9 cellular contexts compared by ENCODE assay signal in genomic region chr12:26748741-26749431, GRCh38.
DNase-seq lines count a peak whose midpoint lies in the region; ATAC-seq, FAIRE-seq and TF ChIP-seq lines count a peak whose summit lies in the region.
"Had no signal": no experiment of that assay in that cellular context is flagged by ENCODE, and none has a peak within 500 bp of the region (broad histone marks: within the 10 kb centered on the region; RNA-seq: fewer than 3 reads in every experiment).

No MANE protein-coding gene starts in this region.

- POLR2A ChIA-PET in PC-3 (lab: Charles Lee; ENCODE audit: unreplicated experiment): no interaction called here

- BruUV-seq in PC-3 (replicated peaks; lab: Mats Ljungman, UMichigan): no TSS peak

- dilution Hi-C loops in keratinocyte (cut with MboI; ENCODE audit: extremely low pct_ligation_motif_present, low sequenced_read_pairs): no loop called here

- no peaks in the 10 kb centered on the region for H3K36me3 ChIP-seq in PC-3 (ENCODE audit: low read depth, low read length)
- no peaks in the 10 kb centered on the region for H3K36me3 ChIP-seq in keratinocyte (ENCODE audit: control insufficient read depth in 2 of 2, extremely low read depth in 1 of 2, insufficient read depth in 2 of 2, low read length in 2 of 2)
- no peaks in the 10 kb centered on the region for H3K36me3 ChIP-seq in psoas muscle (ENCODE audit: insufficient read depth in 1 of 2, low read depth in 1 of 2)
- H3K36me3 ChIP-seq: cardiac muscle cell had no signal

- intact Hi-C loops in PC-3 (cut with micrococcal nuclease): loop anchor here (5.0 kb wide), 1 partner anchor 73 kb away; no protein-coding TSS in a partner anchor
- intact Hi-C loops in psoas muscle (cut with DNase I): no loop called here
- intact Hi-C loops in lower leg skin (cut with DNase I; ENCODE audit: low total_unique reads): no loop called here

- TF ChIP-seq CTCF in GM12865 (IDR thresholded peaks at IDR 0.05; ENCODE audit: insufficient read depth, low read depth, low read length, missing control alignments): no peak
- TF ChIP-seq CTCF in PC-3 (conservative IDR thresholded peaks at IDR 0.05; ENCODE audit: low read depth, low read length): no peak
- TF ChIP-seq CTCF in keratinocyte (optimal IDR thresholded peaks at IDR 0.05 in 1 of 3, IDR thresholded peaks at IDR 0.05 in 1 of 3, conservative IDR thresholded peaks at IDR 0.05 in 1 of 3; ENCODE audit: extremely low read depth in 1 of 3, insufficient read depth in 2 of 3, low read length in 3 of 3): no peak
- no peak for TF ChIP-seq CTCF in GM13976 (IDR thresholded peaks at IDR 0.05; ENCODE audit: borderline replicate concordance, control extremely low read depth, extremely low read depth, insufficient read depth, missing control alignments)
- no peak for TF ChIP-seq CTCF in psoas muscle (IDR thresholded peaks at IDR 0.05)
- TF ChIP-seq CTCF in lower leg skin (IDR thresholded peaks at IDR 0.05): no peak

- CTCF ChIA-PET in PC-3 (lab: Charles Lee): interaction anchor here (0.8 kb wide), 1 partner anchor 18 kb away, joined by 3 read pairs; no protein-coding TSS in a partner anchor

- H3K79me2 ChIP-seq in PC-3 (ENCODE audit: low read length) (no peaks in the 10 kb centered on the region), keratinocyte (ENCODE audit: control insufficient read depth, insufficient read depth, low read length) (peaks cover 4% of the 10 kb centered on the region)

- peak; percentile 72 for DNase-seq in GM12865 (ENCODE audit: low read depth)
- peak; percentile 43 for DNase-seq in HCEC 1CT
- peak; percentile 58 for DNase-seq in PC-3
- DNase-seq in keratinocyte (ENCODE audit: low read depth, low spot score): peak; percentile 23
- DNase-seq in GM13976 (ENCODE audit: low spot score): no peak
- DNase-seq in NCI-H510A (lab: John Stamatoyannopoulos, UW): no peak
- no peak for DNase-seq in psoas muscle
- DNase-seq in lower leg skin (ENCODE audit: low spot score in 2 of 2): no peak

- in situ Hi-C loops in GM13976 (cut with MboI; ENCODE audit: low sequenced_read_pairs, unreplicated experiment): no loop called here

- ATAC-seq in PC-3: peak; percentile 83
- ATAC-seq in psoas muscle: no peak

- H2AFZ ChIP-seq in PC-3 (ENCODE audit: low read length) (no peak overlapping the region), keratinocyte (ENCODE audit: control insufficient read depth, low read length) (no peak overlapping the region)

- H3K27me3 ChIP-seq in PC-3 (ENCODE audit: low read length): no peaks in the 10 kb centered on the region
- H3K27me3 ChIP-seq in keratinocyte (ENCODE audit: control insufficient read depth, extremely low read depth, insufficient read depth, low read length): no peaks in the 10 kb centered on the region
- no peaks in the 10 kb centered on the region for H3K27me3 ChIP-seq in psoas muscle (ENCODE audit: insufficient read depth in 3 of 3, low read length in 2 of 3)
- H3K27me3 ChIP-seq: cardiac muscle cell had no signal

- H3K9me1 ChIP-seq in keratinocyte (ENCODE audit: control insufficient read depth, extremely low read depth, insufficient read depth, low read length): no peaks in the 10 kb centered on the region

- H3K4me1 ChIP-seq in PC-3 (ENCODE audit: insufficient read depth, low read length) (peaks cover 24% of the 10 kb centered on the region), keratinocyte (ENCODE audit: control insufficient read depth, extremely low read depth, insufficient read depth, low read length) (peaks cover 41% of the 10 kb centered on the region), psoas muscle (peaks cover 12% of the 10 kb centered on the region)

- H3K4me3 ChIP-seq in GM12865 (ENCODE audit: low read depth, low read length) (no peak overlapping the region; the same call in 1 of the 2 replicates), PC-3 (ENCODE audit: low read length) (no peak overlapping the region), keratinocyte (ENCODE audit: control insufficient read depth in 2 of 3, extremely low read depth in 1 of 3, insufficient read depth in 2 of 3, low read depth in 1 of 3, low read length in 3 of 3) (peak overlapping the region in 2 of 3 experiments; percentile 57 to 61), psoas muscle (no peak overlapping the region), lower leg skin (ENCODE audit: low read depth, poor library complexity, severe bottlenecking) (no peak overlapping the region)
- H3K4me3 ChIP-seq: cardiac muscle cell had no signal

- 76 to 80% (median 77%) methylated on average over 4 of the region's 4 CpGs for WGBS in psoas muscle, 3 donors
- WGBS in lower leg skin, 2 donors: 42 to 53% methylated on average over 4 of the region's 4 CpGs

- H3K9me3 ChIP-seq in PC-3 (ENCODE audit: low read length) (no peaks in the 10 kb centered on the region), keratinocyte (ENCODE audit: control insufficient read depth, low read depth, low read length) (no peaks in the 10 kb centered on the region), psoas muscle (no peaks in the 10 kb centered on the region)

- no peaks in the 10 kb centered on the region for H3F3A ChIP-seq in PC-3 (ENCODE audit: low read length, unreplicated experiment)

- H3K9me2 ChIP-seq in PC-3 (replicated peaks; ENCODE audit: low read length): no peaks in the 10 kb centered on the region

- H4K20me1 ChIP-seq in PC-3 (ENCODE audit: low read length): no peaks in the 10 kb centered on the region
- H4K20me1 ChIP-seq in keratinocyte (ENCODE audit: control insufficient read depth, extremely low read depth, insufficient read depth, low read length): no peaks in the 10 kb centered on the region

- peak; percentile 87 for FAIRE-seq in keratinocyte (lab: Jason Lieb, UNC)

- H3K9ac ChIP-seq in PC-3 (ENCODE audit: low read length) (no peak overlapping the region), keratinocyte (ENCODE audit: control insufficient read depth, extremely low read depth, insufficient read depth, low read length) (peak overlapping the region; percentile 8)

- H3K27ac ChIP-seq in PC-3 (ENCODE audit: low read length) (no peak overlapping the region), keratinocyte (ENCODE audit: control insufficient read depth, insufficient read depth, low read length) (peak overlapping the region; percentile 45), psoas muscle (no peak overlapping the region)
- H3K27ac ChIP-seq: cardiac muscle cell had no signal

- TF ChIP-seq POLR2A in lower leg skin (IDR thresholded peaks at IDR 0.05): no peak

- peak overlapping the region; percentile 18 for H3K4me2 ChIP-seq in PC-3 (ENCODE audit: low read length)
- H3K4me2 ChIP-seq in keratinocyte (ENCODE audit: control insufficient read depth, extremely low read depth, insufficient read depth, low read depth, low read length): peak overlapping the region; percentile 87

Comparison
In these comparisons a context has a peak if more than half of its experiments do, and no peak if none do; other contexts are left out.
1. DNase-seq: peak in GM12865 (single experiment), HCEC 1CT (single experiment), PC-3 (single experiment) and keratinocyte (single experiment); none in GM13976 (single experiment), NCI-H510A (single experiment), psoas muscle (0 of 2) and lower leg skin (0 of 2).
2. H3K4me3 ChIP-seq: peak in keratinocyte (2 of 3); none in GM12865 (single experiment), PC-3 (single experiment), psoas muscle (single experiment) and lower leg skin (single experiment).